Comparison of ENCODE assay signal across 7 cellular contexts in genomic region chr1:2414297-2414958, GRCh38. TPM values are rescaled to one million over a fixed set of nuclear protein-coding genes. Genes with fewer than 3 reads are reported as not detected.
DNase-seq lines count a peak whose midpoint lies in the region; ATAC-seq and TF ChIP-seq lines count a peak whose summit lies in the region.

No MANE protein-coding gene starts in this region.

- DNase-seq in GM13976 (ENCODE audit: low spot score) (peak; percentile 90), NCI-H187 treated with DMSO at 0.1 percent for 48 hours (lab: John Stamatoyannopoulos, UW) (peak; percentile 11), UCSD-AML1 (lab: John Stamatoyannopoulos, UW; ENCODE audit: unreplicated experiment) (peak; percentile 76), body of pancreas (peak; percentile 75 to 79 (median 78)), spleen (peak; percentile 95)

- H3K4me1 ChIP-seq in body of pancreas (peaks cover 36% of the 10 kb centered on the region), iPS-20b (ENCODE audit: insufficient read depth, low read length) (peaks cover 6% of the 10 kb centered on the region; the same call in 1 of the 2 replicates), spleen (peaks cover 29 to 75% (median 53%) of the 10 kb centered on the region in 6 donors)

- H3K27ac ChIP-seq in body of pancreas (no peak overlapping the region), iPS-20b (ENCODE audit: low read length) (no peak overlapping the region), spleen (peak overlapping the region in 5 of 8 donors; percentile 15 to 93 (median 88))

- no peak overlapping the region for H3K4me3 ChIP-seq in body of pancreas
- H3K4me3 ChIP-seq in iPS-20b (ENCODE audit: low read length): peak overlapping the region; percentile 87; the same call in 1 of the 2 replicates
- H3K4me3 ChIP-seq in spleen: peak overlapping the region in 1 of 8 donors; percentile 96

- intact Hi-C loops in body of pancreas (cut with DNase I): no loop called here
- intact Hi-C loops in spleen (cut with DNase I; ENCODE audit: low total_unique reads): loop anchor here (5.0 kb wide), 1 partner anchor 133 kb away; no protein-coding TSS in a partner anchor

- TF ChIP-seq CTCF in GM13976 (IDR thresholded peaks at IDR 0.05; ENCODE audit: borderline replicate concordance, control extremely low read depth, extremely low read depth, insufficient read depth, missing control alignments): peak; percentile 94
- TF ChIP-seq CTCF in body of pancreas (IDR thresholded peaks at IDR 0.05): peak; percentile 84 to 94 (median 90)
- TF ChIP-seq CTCF in spleen (IDR thresholded peaks at IDR 0.05 in 8 of 11, conservative IDR thresholded peaks at IDR 0.05 in 3 of 11): peak; percentile 86 to 95 (median 92)

- H3K27me3 ChIP-seq in body of pancreas (peaks cover 0 to 11% of the 10 kb centered on the region in 2 donors), iPS-20b (ENCODE audit: insufficient read depth, low read length) (no peaks in the 10 kb centered on the region; the same call in 1 of the 2 replicates), spleen (replicated peaks in 1 of 7) (peaks cover 0 to 44% (median 9%) of the 10 kb centered on the region in 7 donors)

- TF ChIP-seq POLR2A in body of pancreas (IDR thresholded peaks at IDR 0.05) (no peak), spleen (IDR thresholded peaks at IDR 0.05) (no peak)

- H3K36me3 ChIP-seq in body of pancreas (replicated peaks in 1 of 2; ENCODE audit: insufficient read depth in 1 of 2, low read depth in 2 of 2): no peaks in the 10 kb centered on the region
- peaks cover 10% of the 10 kb centered on the region for H3K36me3 ChIP-seq in iPS-20b (ENCODE audit: insufficient read depth, low read depth, low read length)
- peaks cover 0 to 9% (median 0%) of the 10 kb centered on the region in 6 donors for H3K36me3 ChIP-seq in spleen

- in situ Hi-C loops in GM13976 (cut with MboI; ENCODE audit: low sequenced_read_pairs, unreplicated experiment): loop anchor here (25.0 kb wide), 1 partner anchor 123 kb away; the partner anchor contains the start of genes HES5 and PANK4

- WGBS in body of pancreas, 2 donors: 3 to 4% methylated on average over 20 to 25 of the region's 25 CpGs
- 2 to 9% (median 3%) methylated on average over 12 to 25 of the region's 25 CpGs for WGBS in spleen, 5 donors

- H3K9me3 ChIP-seq in body of pancreas: no peaks in the 10 kb centered on the region
- no peaks in the 10 kb centered on the region for H3K9me3 ChIP-seq in iPS-20b (ENCODE audit: insufficient read depth, low read depth, low read length)
- no peaks in the 10 kb centered on the region for H3K9me3 ChIP-seq in spleen

- ATAC-seq in body of pancreas: peak; percentile 21
- ATAC-seq in GM19351 (IDR thresholded peaks at IDR 0.05; ENCODE audit: unreplicated experiment): no peak

- peak overlapping the region; percentile 77; the same call in 1 of the 2 replicates for H3K9ac ChIP-seq in iPS-20b (ENCODE audit: low read depth, low read length)

RNA-seq across cellular contexts. Expression of gene PEX10, which starts 2.1 kb away (rescaled TPM):
- total RNA-seq in body of pancreas: 10 to 100 TPM; 18.1 to 26.5 TPM
- total RNA-seq in spleen: 10 to 100 TPM; 10.2 to 18.9 (median 16.3) TPM
- polyA plus RNA-seq in spleen: 10 to 100 TPM; 12.5 to 19.1 (median 13.0) TPM

RNA-seq across cellular contexts. Expression of gene RER1, which starts 22.8 kb away (rescaled TPM):
- total RNA-seq in body of pancreas (10 to 100 TPM; 50.3 to 57.7 TPM), spleen (100 to 1,000 TPM in 3 of 7 donors, 10 to 100 TPM in 4; 70.1 to 131 (median 91.8) TPM)
- polyA plus RNA-seq in spleen: 10 to 100 TPM; 51.1 to 77.0 (median 68.7) TPM

RNA-seq across cellular contexts. Expression of gene MORN1, which starts 23.1 kb away (rescaled TPM):
- total RNA-seq in body of pancreas: 10 to 100 TPM in 1 of 2 donors, 1 to 10 TPM in 1; 7.0 to 17.8 TPM
- 10 to 100 TPM in 2 of 7 donors, 1 to 10 TPM in 5; 5.9 to 13.5 (median 8.4) TPM for total RNA-seq in spleen
- polyA plus RNA-seq in spleen: 1 to 10 TPM; 1.9 to 5.8 (median 2.2) TPM

Comparison
In these comparisons a context has a peak if more than half of its experiments do, and no peak if none do; other contexts are left out.
1. DNase-seq: peak in every context shown above with its lines; median percentile 95 in spleen; 90 in GM13976; 78 in body of pancreas; 76 in UCSD-AML1; 11 in NCI-H187 treated with DMSO at 0.1 percent for 48 hours.
2. H3K27ac ChIP-seq: peak in spleen (5 of 8); none in body of pancreas (0 of 4) and iPS-20b (single experiment).
3. Peak in every context shown above with its lines, with median percentiles within 50 percentile points of each other: CTCF ChIP-seq.